Comparison of ENCODE assay signal across 8 cellular contexts in genomic region chr10:17430647-17431355, GRCh38.
DNase-seq lines count a peak whose midpoint lies in the region; ATAC-seq and TF ChIP-seq lines count a peak whose summit lies in the region.

No MANE protein-coding gene starts in this region.

- H3K27me3 ChIP-seq in NT2/D1 (ENCODE audit: insufficient read depth, insufficient read length) = no peaks in the 10 kb centered on the region
- H3K27me3 ChIP-seq in tibial artery = peaks cover 0 to 2% of the 10 kb centered on the region in 2 donors

- H3K9ac ChIP-seq in NT2/D1 (ENCODE audit: insufficient read length, low read depth) = no peak overlapping the region

- no peak overlapping the region for H3K4me3 ChIP-seq in NT2/D1 (ENCODE audit: insufficient read length, low read depth)
- no peak overlapping the region for H3K4me3 ChIP-seq in tibial artery

- no peaks in the 10 kb centered on the region for H3K9me3 Mint-ChIP-seq in activated T-cell treated with anti-CD3 and anti-CD28 coated beads, Interleukin-2, amount 50 U/mL, for 24 hours
- no peaks in the 10 kb centered on the region for H3K9me3 Mint-ChIP-seq in nephron progenitor cell
- H3K9me3 Mint-ChIP-seq in stimulated activated memory B cell treated with anti-CD40 and anti-IgM and Interleukin-4, amounts not matched to agents 10 μg/mL and 1 μg/mL and 100 μg/mL, for 72 hours = peaks cover 3% of the 10 kb centered on the region

- no peaks in the 10 kb centered on the region for H3K9me3 ChIP-seq in NT2/D1 (ENCODE audit: insufficient read depth, low read length)
- H3K9me3 ChIP-seq in tibial artery = no peaks in the 10 kb centered on the region

- H3K4me1 ChIP-seq in NT2/D1 (ENCODE audit: insufficient read depth, insufficient read length) = peaks cover 2% of the 10 kb centered on the region
- peaks cover 0 to 23% (median 11%) of the 10 kb centered on the region in 4 donors for H3K4me1 ChIP-seq in tibial artery

- no peak overlapping the region for H3K27ac ChIP-seq in tibial artery

- H3K4me1 Mint-ChIP-seq in activated T-cell treated with anti-CD3 and anti-CD28 coated beads, Interleukin-2, amount 50 U/mL, for 24 hours (ENCODE audit: low read depth) = peaks cover 56% of the 10 kb centered on the region
- H3K4me1 Mint-ChIP-seq in nephron progenitor cell = peaks cover 78% of the 10 kb centered on the region
- H3K4me1 Mint-ChIP-seq in stimulated activated memory B cell treated with anti-CD40 and anti-IgM and Interleukin-4, amounts not matched to agents 10 μg/mL and 1 μg/mL and 100 μg/mL, for 72 hours = peaks cover 34% of the 10 kb centered on the region

- intact Hi-C loops in tibial artery (cut with DNase I; ENCODE audit: low total_unique reads) = loop anchor here (5.0 kb wide), 1 partner anchor 588 kb away; no protein-coding TSS in a partner anchor

- no peaks in the 10 kb centered on the region for H3K36me3 Mint-ChIP-seq in activated T-cell treated with anti-CD3 and anti-CD28 coated beads, Interleukin-2, amount 50 U/mL, for 24 hours (ENCODE audit: low read depth)
- no peaks in the 10 kb centered on the region for H3K36me3 Mint-ChIP-seq in nephron progenitor cell (ENCODE audit: low read depth)
- H3K36me3 Mint-ChIP-seq in stimulated activated memory B cell treated with anti-CD40 and anti-IgM and Interleukin-4, amounts not matched to agents 10 μg/mL and 1 μg/mL and 100 μg/mL, for 72 hours = no peaks in the 10 kb centered on the region

- H3K27ac Mint-ChIP-seq in activated T-cell treated with anti-CD3 and anti-CD28 coated beads, Interleukin-2, amount 50 U/mL, for 24 hours = no peak overlapping the region
- no peak overlapping the region for H3K27ac Mint-ChIP-seq in nephron progenitor cell
- H3K27ac Mint-ChIP-seq in stimulated activated memory B cell treated with anti-CD40 and anti-IgM and Interleukin-4, amounts not matched to agents 10 μg/mL and 1 μg/mL and 100 μg/mL, for 72 hours = no peak overlapping the region

- peak; percentile 88 for TF ChIP-seq CTCF in nephron progenitor cell (IDR thresholded peaks at IDR 0.05)
- TF ChIP-seq CTCF in tibial artery (IDR thresholded peaks at IDR 0.05) = peak; percentile 81 to 87

- H3K4me3 Mint-ChIP-seq in activated T-cell treated with anti-CD3 and anti-CD28 coated beads, Interleukin-2, amount 50 U/mL, for 24 hours = no peak overlapping the region
- H3K4me3 Mint-ChIP-seq in nephron progenitor cell = no peak overlapping the region
- H3K4me3 Mint-ChIP-seq in stimulated activated memory B cell treated with anti-CD40 and anti-IgM and Interleukin-4, amounts not matched to agents 10 μg/mL and 1 μg/mL and 100 μg/mL, for 72 hours = no peak overlapping the region

- peaks cover 6% of the 10 kb centered on the region for H3K27me3 Mint-ChIP-seq in activated T-cell treated with anti-CD3 and anti-CD28 coated beads, Interleukin-2, amount 50 U/mL, for 24 hours
- H3K27me3 Mint-ChIP-seq in nephron progenitor cell (ENCODE audit: low read depth, poor library complexity) = no peaks in the 10 kb centered on the region
- H3K27me3 Mint-ChIP-seq in stimulated activated memory B cell treated with anti-CD40 and anti-IgM and Interleukin-4, amounts not matched to agents 10 μg/mL and 1 μg/mL and 100 μg/mL, for 72 hours = peaks cover 52% of the 10 kb centered on the region

- H3K36me3 ChIP-seq in NT2/D1 (ENCODE audit: insufficient read depth, insufficient read length, low read length) (peaks cover 4% of the 10 kb centered on the region), tibial artery (no peaks in the 10 kb centered on the region)

- peak; percentile 46 for ATAC-seq in GM19035 (IDR thresholded peaks at IDR 0.05; ENCODE audit: unreplicated experiment)
- no peak for ATAC-seq in stimulated activated memory B cell treated with anti-CD40 and anti-IgM and Interleukin-4, amounts not matched to agents 10 μg/mL and 1 μg/mL and 100 μg/mL, for 72 hours

- DNase-seq in AG20443 (ENCODE audit: low spot score) (peak; percentile 80), NT2/D1 (ENCODE audit: low read depth, low spot score) (peak; percentile 30), fibroblast of gingiva (ENCODE audit: low read depth) (peak; percentile 72), nephron progenitor cell (peak; percentile 79), tibial artery (peak; percentile 73 to 85)
- DNase-seq in activated T-cell treated with anti-CD3 and anti-CD28 coated beads, Interleukin-2, amount 50 U/mL, for 24 hours = peak; percentile 65

Comparison
In these comparisons a context has a peak if more than half of its experiments do, and no peak if none do; other contexts are left out.
1. DNase-seq: peak in every context shown above with its lines; median percentile 80 in AG20443; 79 in nephron progenitor cell; 79 in tibial artery; 72 in fibroblast of gingiva; 65 in activated T-cell treated with anti-CD3 and anti-CD28 coated beads, Interleukin-2, amount 50 U/mL, for 24 hours; 30 in NT2/D1.